In genomic region chr10:45545150-45545549, GRCh38 we compare ENCODE assay signal across 29 cellular contexts.
"Had no signal": no experiment of that assay in that cellular context is flagged by ENCODE, and none has a peak within 500 bp of the region (broad histone marks: within the 10 kb centered on the region; RNA-seq: fewer than 3 reads in every experiment).

No MANE protein-coding gene starts in this region.

- H3K4me1 ChIP-seq: ascending aorta had no signal

- DNase-seq: activated B cell treated with CpG ODN at 0.5 μM for 24 hours; activated CD4-positive, alpha-beta memory T cell treated with anti-CD3 and anti-CD28 coated beads, Interleukin-2, amount 10 ng/mL, durations not matched to agents 7 days and 5 days; activated CD4-positive, alpha-beta T cell treated with anti-CD3 and anti-CD28 coated beads for 1 hour; activated CD4-positive, alpha-beta T cell treated with anti-CD3 and anti-CD28 coated beads for 36 hours; activated CD4-positive, alpha-beta T cell treated with anti-CD3 and anti-CD28 coated beads for 48 hours; activated CD4-positive, alpha-beta T cell treated with anti-CD3 and anti-CD28 coated beads, Interleukin-2, amount 10 ng/mL, durations not matched to agents 7 days and 5 days; activated CD4-positive, alpha-beta T cell treated with anti-CD3 and anti-CD28 coated beads, Interleukin-2, amount 50 U/mL, for 48 hours; activated CD8-positive, alpha-beta memory T cell treated with anti-CD3 and anti-CD28 coated beads for 24 hours; activated CD8-positive, alpha-beta memory T cell treated with anti-CD3 and anti-CD28 coated beads, Interleukin-2, amount 10 ng/mL, durations not matched to agents 7 days and 5 days; activated CD8-positive, alpha-beta memory T cell treated with anti-CD3 and anti-CD28 coated beads, Interleukin-2, amount 50 U/mL, for 48 hours; activated CD8-positive, alpha-beta T cell treated with anti-CD3 and anti-CD28 coated beads, Interleukin-2, amount 10 ng/mL, durations not matched to agents 7 days and 5 days; activated effector memory CD4-positive, alpha-beta T cell treated with Interleukin-2 at 50 U/mL for 16 hours; activated gamma-delta T cell; activated naive CD4-positive, alpha-beta T cell treated with anti-CD3 and anti-CD28 coated beads, Interleukin-2, amount 10 ng/mL, durations not matched to agents 7 days and 5 days; activated naive CD4-positive, alpha-beta T cell treated with Interleukin-2 at 50 U/mL for 16 hours; activated naive CD8-positive, alpha-beta T cell treated with anti-CD3 and anti-CD28 coated beads, Interleukin-2, amount 10 ng/mL, durations not matched to agents 7 days and 5 days; activated naive CD8-positive, alpha-beta T cell treated with anti-CD3 and anti-CD28 coated beads, Interleukin-2, amount 50 U/mL, for 24 hours; activated T-cell treated with anti-CD3 and anti-CD28 coated beads, Interleukin-2, amount 50 U/mL, for 24 hours; activated T-cell treated with anti-CD3 and anti-CD28 coated beads, Interleukin-2, amount 50 U/mL, for 48 hours; amygdala; anterior cingulate cortex; caudate nucleus; cerebellar nuclear complex; T-helper 2 cell; T-helper 9 cell had no signal

- H3K27me3 ChIP-seq: ascending aorta, cardiac muscle cell had no signal

- H3K27ac ChIP-seq: ascending aorta, cardiac muscle cell, VCaP had no signal

- ATAC-seq: activated CD4-positive, alpha-beta T cell treated with anti-CD3 and anti-CD28 coated beads for 36 hours; activated CD4-positive, CD25-positive, alpha-beta regulatory T cell treated with anti-CD3 and anti-CD28 coated beads, Interleukin-2, amount 50 U/mL, for 24 hours; activated CD8-positive, alpha-beta memory T cell treated with anti-CD3 and anti-CD28 coated beads, Interleukin-2, amount 10 ng/mL, durations not matched to agents 7 days and 5 days; activated CD8-positive, alpha-beta T cell treated with anti-CD3 and anti-CD28 coated beads, Interleukin-2, amount 10 ng/mL, durations not matched to agents 7 days and 5 days; activated naive CD8-positive, alpha-beta T cell treated with anti-CD3 and anti-CD28 coated beads, Interleukin-2, amount 50 U/mL, for 24 hours had no signal

- H3K4me3 ChIP-seq: ascending aorta, cardiac muscle cell had no signal

- H3K9me3 ChIP-seq: ascending aorta had no signal

- H3K36me3 ChIP-seq: cardiac muscle cell had no signal
